Comparison of ENCODE assay signal across 8 cellular contexts in the genomic region with DNA sequence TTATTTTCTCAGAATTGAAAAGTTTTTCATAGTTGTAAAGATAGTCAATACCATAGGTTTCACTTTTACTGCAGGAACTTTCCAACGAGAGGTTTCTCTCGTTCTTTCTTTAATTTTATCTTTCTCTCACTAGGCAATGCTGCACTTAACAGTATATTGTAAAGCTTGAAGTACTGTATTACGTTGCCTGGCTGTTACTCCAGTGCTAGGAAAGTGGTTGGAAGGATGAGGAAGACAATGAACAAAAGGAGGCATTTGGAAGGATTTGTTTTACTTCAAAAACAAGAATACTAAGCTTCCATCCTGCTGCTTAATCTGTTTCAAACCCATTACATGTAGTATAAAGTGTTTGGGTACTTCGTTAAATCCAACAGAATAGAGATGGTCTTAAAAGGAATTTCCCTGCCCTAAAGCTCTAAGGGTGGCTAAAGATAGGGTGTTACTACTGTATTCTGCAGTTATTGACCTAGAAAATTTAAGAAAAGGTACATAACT. TPM values are rescaled to one million over a fixed set of nuclear protein-coding genes. Genes with fewer than 3 reads are reported as not detected.
DNase-seq lines count a peak whose midpoint lies in the region; ATAC-seq and TF ChIP-seq lines count a peak whose summit lies in the region.

No MANE protein-coding gene starts in this region.

- no peaks in the 10 kb centered on the region for H3K27me3 ChIP-seq in BLaER1 treated with 17β-estradiol and CSF1 and Interleukin-3, amounts not matched to agents 10 nM and 100 nM
- H3K27me3 ChIP-seq in ascending aorta (no peaks in the 10 kb centered on the region), layer of hippocampus (ENCODE audit: control insufficient read depth, insufficient read depth, low read length) (no peaks in the 10 kb centered on the region), thymus (ENCODE audit: control insufficient read depth, insufficient read depth) (no peaks in the 10 kb centered on the region)

- H3K27ac ChIP-seq in BLaER1 treated with 17β-estradiol and CSF1 and Interleukin-3, amounts not matched to agents 10 nM and 100 nM: peak overlapping the region; percentile 15 to 93 (median 64); a peak in 19 of 22 replicates
- peak overlapping the region; percentile 68 to 69 for H3K27ac ChIP-seq in ascending aorta
- peak overlapping the region; percentile 63 for H3K27ac ChIP-seq in layer of hippocampus (ENCODE audit: low read depth, low read length)
- peak overlapping the region; percentile 91 for H3K27ac ChIP-seq in thymus (ENCODE audit: low read depth)

- H3K36me3 ChIP-seq in BLaER1 treated with 17β-estradiol and CSF1 and Interleukin-3, amounts not matched to agents 10 nM and 100 nM: peaks cover 0 to 6% (median 0%) of the 10 kb centered on the region in 11 experiments; a peak in 2 of 22 replicates
- no peaks in the 10 kb centered on the region for H3K36me3 ChIP-seq in ascending aorta
- H3K36me3 ChIP-seq in thymus (ENCODE audit: control insufficient read depth, insufficient read depth): no peaks in the 10 kb centered on the region

- no peaks in the 10 kb centered on the region for H4K20me1 ChIP-seq in BLaER1 treated with 17β-estradiol and CSF1 and Interleukin-3, amounts not matched to agents 10 nM and 100 nM

- peak overlapping the region; percentile 66 to 89 (median 85) for H3K4me3 ChIP-seq in BLaER1 treated with 17β-estradiol and CSF1 and Interleukin-3, amounts not matched to agents 10 nM and 100 nM
- peak overlapping the region; percentile 67 to 79 for H3K4me3 ChIP-seq in ascending aorta
- peak overlapping the region; percentile 88 for H3K4me3 ChIP-seq in thymus (ENCODE audit: low read length)

- DNase-seq in ascending aorta (ENCODE audit: low spot score in 2 of 2): no peak

- ATAC-seq in HG03025 (IDR thresholded peaks at IDR 0.05; ENCODE audit: low FRiP score, unreplicated experiment) (peak; percentile 26), HG03520 (IDR thresholded peaks at IDR 0.05; ENCODE audit: unreplicated experiment) (no peak), HG02763 (IDR thresholded peaks at IDR 0.05; ENCODE audit: unreplicated experiment) (no peak), HG03469 (IDR thresholded peaks at IDR 0.05; ENCODE audit: unreplicated experiment) (no peak)

- H3K9ac ChIP-seq in BLaER1 treated with 17β-estradiol and CSF1 and Interleukin-3, amounts not matched to agents 10 nM and 100 nM: peak overlapping the region; percentile 68 to 90 (median 82)

- H3K4me1 ChIP-seq in BLaER1 treated with 17β-estradiol and CSF1 and Interleukin-3, amounts not matched to agents 10 nM and 100 nM: peaks cover 29 to 48% (median 32%) of the 10 kb centered on the region in 10 experiments
- H3K4me1 ChIP-seq in ascending aorta: peaks cover 0 to 19% of the 10 kb centered on the region in 2 donors
- peaks cover 6% of the 10 kb centered on the region for H3K4me1 ChIP-seq in thymus (ENCODE audit: control insufficient read depth, insufficient read depth, low read length)

- intact Hi-C loops in ascending aorta (cut with DNase I): loop anchor here (1.0 to 10.0 kb wide), 9 partner anchors 133 to 988 kb away; partner anchors contain the start of gene BBX

- H3K9me3 ChIP-seq in BLaER1 treated with 17β-estradiol and CSF1 and Interleukin-3, amounts not matched to agents 10 nM and 100 nM (replicated peaks in 1 of 11): no peaks in the 10 kb centered on the region
- no peaks in the 10 kb centered on the region for H3K9me3 ChIP-seq in ascending aorta
- H3K9me3 ChIP-seq in thymus (ENCODE audit: control insufficient read depth): no peaks in the 10 kb centered on the region

- no peak for TF ChIP-seq CTCF in ascending aorta (IDR thresholded peaks at IDR 0.05)

- WGBS in thymus: 9% methylated on average over 4 of the region's 4 CpGs

- peak overlapping the region; percentile 79 to 98 (median 91) for H3K4me2 ChIP-seq in BLaER1 treated with 17β-estradiol and CSF1 and Interleukin-3, amounts not matched to agents 10 nM and 100 nM

RNA-seq across cellular contexts. Expression of gene IFT57, which starts 0.6 kb away (rescaled TPM):
- total RNA-seq in ascending aorta: 27.7 TPM
- polyA plus RNA-seq in thymus: 27.2 TPM
